ENCODE assay signal across 8 cellular contexts in the genomic region with DNA sequence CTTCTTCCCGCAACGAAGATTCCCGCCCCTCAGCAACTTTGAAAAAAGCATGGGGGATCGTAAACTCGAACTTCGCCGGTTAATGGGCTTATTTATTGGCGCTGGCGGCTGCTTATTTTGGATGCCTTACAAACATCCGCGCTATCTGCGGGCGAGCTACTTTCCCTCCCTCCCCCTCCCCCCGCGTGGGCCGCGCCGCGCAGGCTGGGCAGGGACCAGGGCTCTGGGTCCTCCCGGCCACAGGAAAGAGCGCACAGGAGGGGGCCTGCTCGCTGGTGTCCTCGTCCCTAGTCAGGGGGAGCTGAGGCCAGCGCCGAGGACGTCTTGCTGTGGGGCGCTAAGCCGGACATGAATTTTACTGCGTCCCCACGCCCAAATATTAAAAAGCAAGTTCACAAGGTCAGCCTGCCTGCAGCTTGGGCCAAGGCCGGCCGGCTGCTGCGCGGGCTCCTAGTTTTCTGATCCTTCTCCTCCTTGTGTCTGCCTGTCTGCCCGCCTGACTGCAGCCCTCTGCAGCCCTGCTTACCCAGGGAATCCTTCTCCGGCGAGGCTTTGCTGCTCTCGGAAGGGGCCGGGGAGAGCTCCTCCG. TPM values are rescaled to one million over a fixed set of nuclear protein-coding genes. Genes with fewer than 3 reads are reported as not detected.
DNase-seq lines count a peak whose midpoint lies in the region; ATAC-seq and TF ChIP-seq lines count a peak whose summit lies in the region.

No MANE protein-coding gene starts in this region.

- H3K9me3 ChIP-seq in H9 (ENCODE audit: control insufficient read depth, low read depth, low read length) (no peaks in the 10 kb centered on the region), right cardiac atrium (ENCODE audit: control insufficient read depth, low read length) (no peaks in the 10 kb centered on the region)

- intact Hi-C loops in right cardiac atrium (cut with DNase I): no loop called here

- H3K36me3 Mint-ChIP-seq in H9 (ENCODE audit: insufficient read depth in 1 of 3, low read depth in 3 of 3): no peaks in the 10 kb centered on the region; a peak in 1 of 7 replicates
- H3K36me3 Mint-ChIP-seq in stimulated activated effector memory CD8-positive, alpha-beta T cell treated with anti-CD3 and anti-CD28 coated beads, Interleukin-12 subunit alpha, Interleukin-12 subunit beta, amount 100 ng/mL, for 72 hours: no peaks in the 10 kb centered on the region

- in situ Hi-C loops in ACHN (cut with HindIII; ENCODE audit: low pct_ligation_motif_present, low pct_unique_long_range_greater_than_20kb, low sequenced_read_pairs) (no loop called here), brain microvascular endothelial cell (cut with HindIII; ENCODE audit: low pct_ligation_motif_present, low sequenced_read_pairs) (no loop called here)

- no peak overlapping the region for H2AFZ ChIP-seq in H9 (ENCODE audit: low read length)

- H2BK15ac ChIP-seq in H9 (ENCODE audit: low read depth, low read length): no peak overlapping the region

- H3K4me2 ChIP-seq in H9 (ENCODE audit: insufficient read depth, insufficient read length, low read length): no peak overlapping the region

- no peak overlapping the region for H3K14ac ChIP-seq in H9 (ENCODE audit: insufficient read depth, low read length)

- H3K56ac ChIP-seq in H9 (ENCODE audit: insufficient read length, low read depth, low read length): no peak overlapping the region

- DNase-seq in ACHN (peak; percentile 73), H9 (peak; percentile 48), UCSD-AML1 (lab: John Stamatoyannopoulos, UW; ENCODE audit: unreplicated experiment) (peak; percentile 52), right cardiac atrium (peak in 2 of 3 donors; percentile 50 to 64), foreskin melanocyte (no peak), brain microvascular endothelial cell (no peak), germinal center (ENCODE audit: low spot score) (no peak)
- no peak for DNase-seq in stimulated activated effector memory CD8-positive, alpha-beta T cell treated with anti-CD3 and anti-CD28 coated beads, Interleukin-12 subunit alpha, Interleukin-12 subunit beta, amount 100 ng/mL, for 72 hours (ENCODE audit: low spot score in 2 of 2)

- no peak overlapping the region for H2BK20ac ChIP-seq in H9 (ENCODE audit: low read depth, low read length, poor library complexity, severe bottlenecking)

- peaks cover 0 to 3% of the 10 kb centered on the region in 2 experiments; a peak in 2 of 4 replicates for H3K4me1 Mint-ChIP-seq in H9
- peaks cover 34% of the 10 kb centered on the region for H3K4me1 Mint-ChIP-seq in stimulated activated effector memory CD8-positive, alpha-beta T cell treated with anti-CD3 and anti-CD28 coated beads, Interleukin-12 subunit alpha, Interleukin-12 subunit beta, amount 100 ng/mL, for 72 hours

- H2BK5ac ChIP-seq in H9 (ENCODE audit: insufficient read length, low read length): no peak overlapping the region

- H2AK5ac ChIP-seq in H9 (ENCODE audit: insufficient read length, low read length): no peak overlapping the region

- H4K8ac ChIP-seq in H9 (replicated peaks; ENCODE audit: insufficient read length, low read depth, low read length): no peak overlapping the region

- no peaks in the 10 kb centered on the region for H3K23me2 ChIP-seq in H9 (ENCODE audit: insufficient read length, low read depth, low read length, poor library complexity, severe bottlenecking)

- no peak overlapping the region for H3K9ac ChIP-seq in H9 (ENCODE audit: extremely low read depth, insufficient read length, low read length)

- no peak overlapping the region for H3K4ac ChIP-seq in H9 (ENCODE audit: low read depth, low read length)

- no peak overlapping the region for H2BK12ac ChIP-seq in H9 (ENCODE audit: insufficient read length, low read depth, low read length)

- H3K79me1 ChIP-seq in H9 (ENCODE audit: insufficient read depth, low read depth, low read length, poor library complexity, severe bottlenecking): no peaks in the 10 kb centered on the region

- H3K27me3 ChIP-seq in H9 (ENCODE audit: insufficient read depth, low read length) (peaks cover 97% of the 10 kb centered on the region), right cardiac atrium (ENCODE audit: control insufficient read depth, insufficient read depth) (peaks cover 5% of the 10 kb centered on the region), brain microvascular endothelial cell (replicated peaks) (peaks cover 98% of the 10 kb centered on the region)

- no peaks in the 10 kb centered on the region for H3K4me1 ChIP-seq in H9 (ENCODE audit: insufficient read depth, low read length)
- no peaks in the 10 kb centered on the region for H3K4me1 ChIP-seq in right cardiac atrium (ENCODE audit: control insufficient read depth, insufficient read depth, low read length)

- peaks cover 98% of the 10 kb centered on the region for H3K27me3 Mint-ChIP-seq in H9 (ENCODE audit: low read depth)

- H3K4me3 ChIP-seq in right cardiac atrium (ENCODE audit: low read length) (peak overlapping the region; percentile 29), brain microvascular endothelial cell (ENCODE audit: low read depth, low read length) (no peak overlapping the region)

- no peaks in the 10 kb centered on the region for H3K79me2 ChIP-seq in H9 (ENCODE audit: insufficient read depth, low read length)

- no peak overlapping the region for H3K27ac Mint-ChIP-seq in H9
- no peak overlapping the region for H3K27ac Mint-ChIP-seq in stimulated activated effector memory CD8-positive, alpha-beta T cell treated with anti-CD3 and anti-CD28 coated beads, Interleukin-12 subunit alpha, Interleukin-12 subunit beta, amount 100 ng/mL, for 72 hours

- H3K27ac ChIP-seq in H9 (ENCODE audit: insufficient read length, low read depth, low read length): no peak overlapping the region
- no peak overlapping the region for H3K27ac ChIP-seq in right cardiac atrium (ENCODE audit: low read length)
- H3K27ac ChIP-seq in brain microvascular endothelial cell: no peak overlapping the region

- no peak overlapping the region for H3T11ph ChIP-seq in H9 (ENCODE audit: low read length)

- ATAC-seq in right cardiac atrium: peak in 1 of 2 donors; percentile 29
- ATAC-seq in stimulated activated effector memory CD8-positive, alpha-beta T cell treated with anti-CD3 and anti-CD28 coated beads, Interleukin-12 subunit alpha, Interleukin-12 subunit beta, amount 100 ng/mL, for 72 hours: peak; percentile 52

- no peak overlapping the region for H2BK120ac ChIP-seq in H9 (ENCODE audit: low read depth, low read length, poor library complexity, severe bottlenecking)

- H3K23ac ChIP-seq in H9 (ENCODE audit: insufficient read length, low read depth, low read length): no peak overlapping the region

- H4K91ac ChIP-seq in H9 (ENCODE audit: insufficient read length, low read depth, low read length): no peak overlapping the region

- peaks cover 4 to 18% of the 10 kb centered on the region in 2 experiments; a peak in 4 of 5 replicates for H3K9me3 Mint-ChIP-seq in H9
- H3K9me3 Mint-ChIP-seq in stimulated activated effector memory CD8-positive, alpha-beta T cell treated with anti-CD3 and anti-CD28 coated beads, Interleukin-12 subunit alpha, Interleukin-12 subunit beta, amount 100 ng/mL, for 72 hours: no peaks in the 10 kb centered on the region

- no peak overlapping the region for H3K18ac ChIP-seq in H9 (ENCODE audit: insufficient read length, low read depth, low read length)

- H3K36me3 ChIP-seq in brain microvascular endothelial cell (replicated peaks): no peaks in the 10 kb centered on the region

- H4K5ac ChIP-seq in H9 (ENCODE audit: insufficient read length, low read depth, low read length): no peak overlapping the region

- no peak overlapping the region for H3K4me3 Mint-ChIP-seq in H9
- peak overlapping the region; percentile 63 for H3K4me3 Mint-ChIP-seq in stimulated activated effector memory CD8-positive, alpha-beta T cell treated with anti-CD3 and anti-CD28 coated beads, Interleukin-12 subunit alpha, Interleukin-12 subunit beta, amount 100 ng/mL, for 72 hours

- H4K20me1 ChIP-seq in H9 (ENCODE audit: control insufficient read depth, insufficient read depth, insufficient read length): no peaks in the 10 kb centered on the region

- WGBS in H9 (ENCODE audit: extremely low coverage, insufficient read length, low lambda C conversion rate): no CpG with 5 or more reads among the region's 40 CpGs
- WGBS in right cardiac atrium: 3% methylated on average over 40 of the region's 40 CpGs

- TF ChIP-seq CTCF in H9 (conservative IDR thresholded peaks at IDR 0.05) (no peak), brain microvascular endothelial cell (IDR thresholded peaks at IDR 0.05; ENCODE audit: low read depth, low read length, missing control alignments) (no peak)

RNA-seq across cellular contexts. Expression of a gene that starts 1.2 kb away (rescaled TPM):
- total RNA-seq in H9 (2021): not detected in 2 replicates
- total RNA-seq in right cardiac atrium: not detected
- polyA plus RNA-seq in right cardiac atrium: not detected

RNA-seq across cellular contexts. Expression of a gene that starts 7.6 kb away (rescaled TPM):
- total RNA-seq in H9 (2021) (not detected in 2 replicates), right cardiac atrium (not detected)
- polyA plus RNA-seq in right cardiac atrium: not detected

RNA-seq across cellular contexts. Expression of a gene that starts 12.1 kb away (rescaled TPM):
- total RNA-seq in H9 (2021): not detected in 2 replicates
- not detected for total RNA-seq in right cardiac atrium
- not detected for polyA plus RNA-seq in right cardiac atrium

RNA-seq across cellular contexts. Expression of a gene that starts 16.4 kb away (rescaled TPM):
- total RNA-seq in H9 (2021): not detected in 2 replicates
- not detected for total RNA-seq in right cardiac atrium
- 0.11 TPM for polyA plus RNA-seq in right cardiac atrium

RNA-seq across cellular contexts. Expression of a gene that starts 20.5 kb away (rescaled TPM):
- not detected in 2 replicates for total RNA-seq in H9 (2021)
- 1 to 10 TPM in 1 of 4 donors, under 1 TPM in 3; 0.28 to 1.3 (median 0.43) TPM for total RNA-seq in right cardiac atrium
- 1.0 TPM for polyA plus RNA-seq in right cardiac atrium

Comparison
In these comparisons a context has a peak if more than half of its experiments do, and no peak if none do; other contexts are left out.
1. DNase-seq: peak in ACHN (single experiment), H9 (single experiment), UCSD-AML1 (single experiment) and right cardiac atrium (2 of 3); none in stimulated activated effector memory CD8-positive, alpha-beta T cell treated with anti-CD3 and anti-CD28 coated beads, Interleukin-12 subunit alpha, Interleukin-12 subunit beta, amount 100 ng/mL, for 72 hours (0 of 2), foreskin melanocyte (single experiment), brain microvascular endothelial cell (single experiment) and germinal center (single experiment).